In genomic region chr2:65062843-65063242, GRCh38 we compare ENCODE assay signal across 16 cellular contexts. TPM values are rescaled to one million over a fixed set of nuclear protein-coding genes. Genes with fewer than 3 reads are reported as not detected.
DNase-seq lines count a peak whose midpoint lies in the region; ATAC-seq and TF ChIP-seq lines count a peak whose summit lies in the region.
"Had no signal": no experiment of that assay in that cellular context is flagged by ENCODE, and none has a peak within 500 bp of the region (broad histone marks: within the 10 kb centered on the region; RNA-seq: fewer than 3 reads in every experiment).

No MANE protein-coding gene starts in this region.

- peaks cover 76 to 95% (median 94%) of the 10 kb centered on the region in 10 experiments for H3K4me1 ChIP-seq in BLaER1 treated with 17β-estradiol and CSF1 and Interleukin-3, amounts not matched to agents 10 nM and 100 nM
- H3K4me1 ChIP-seq in sigmoid colon: peaks cover 0 to 91% (median 77%) of the 10 kb centered on the region in 4 donors

- no peak for TF ChIP-seq EP300 in sigmoid colon (IDR thresholded peaks at IDR 0.05)

- peaks cover 15 to 82% (median 55%) of the 10 kb centered on the region in 11 experiments; a peak in 18 of 22 replicates for H4K20me1 ChIP-seq in BLaER1 treated with 17β-estradiol and CSF1 and Interleukin-3, amounts not matched to agents 10 nM and 100 nM

- H3K36me3 ChIP-seq in BLaER1 treated with 17β-estradiol and CSF1 and Interleukin-3, amounts not matched to agents 10 nM and 100 nM: peaks cover 0 to 7% (median 0%) of the 10 kb centered on the region in 11 experiments; a peak in 2 of 22 replicates
- no peaks in the 10 kb centered on the region for H3K36me3 ChIP-seq in sigmoid colon

- H3K4me3 ChIP-seq in BLaER1 treated with 17β-estradiol and CSF1 and Interleukin-3, amounts not matched to agents 10 nM and 100 nM: no peak overlapping the region
- H3K4me3 ChIP-seq in fibroblast of mammary gland (ENCODE audit: control insufficient read depth, low read depth, low read length): no peak overlapping the region
- H3K4me3 ChIP-seq in sigmoid colon: no peak overlapping the region

- H3K27ac ChIP-seq in BLaER1 treated with 17β-estradiol and CSF1 and Interleukin-3, amounts not matched to agents 10 nM and 100 nM: peak overlapping the region in 9 of 11 experiments; percentile 14 to 92 (median 73); a peak in 13 of 22 replicates
- H3K27ac ChIP-seq in sigmoid colon: peak overlapping the region in 3 of 4 donors; percentile 5 to 76 (median 23)

- no peaks in the 10 kb centered on the region for H3K9me3 ChIP-seq in BLaER1 treated with 17β-estradiol and CSF1 and Interleukin-3, amounts not matched to agents 10 nM and 100 nM (replicated peaks in 1 of 11)
- no peaks in the 10 kb centered on the region for H3K9me3 ChIP-seq in sigmoid colon

- peak overlapping the region in 7 of 11 experiments; percentile 1 to 80 (median 45); a peak in 7 of 22 replicates for H3K9ac ChIP-seq in BLaER1 treated with 17β-estradiol and CSF1 and Interleukin-3, amounts not matched to agents 10 nM and 100 nM

- TF ChIP-seq POLR2A in sigmoid colon (IDR thresholded peaks at IDR 0.05): no peak

- 55 to 66% methylated on average over 3 of the region's 3 CpGs for WGBS in sigmoid colon, 2 donors

- DNase-seq in OCI-M1 (lab: John Stamatoyannopoulos, UW): peak; percentile 13
- peak; percentile 75 for DNase-seq in fibroblast of mammary gland (ENCODE audit: low read depth)
- DNase-seq in sigmoid colon: no peak
- DNase-seq in NCI-H2227 (lab: John Stamatoyannopoulos, UW; ENCODE audit: unreplicated experiment): no peak
- DNase-seq in globus pallidus (ENCODE audit: low spot score): no peak
- no peak for DNase-seq in NCI-H2196 (lab: John Stamatoyannopoulos, UW; ENCODE audit: unreplicated experiment)
- DNase-seq: activated CD8-positive, alpha-beta memory T cell treated with anti-CD3 and anti-CD28 coated beads, Interleukin-2, amount 50 U/mL, for 4 hours; activated naive CD4-positive, alpha-beta T cell treated with anti-CD3 and anti-CD28 coated beads, Interleukin-2, amount 10 ng/mL, durations not matched to agents 7 days and 5 days; HCEC 1CT; left colon; NCI-H1436; NCI-H345; stimulated activated CD4-positive, alpha-beta T cell treated with anti-CD3 and anti-CD28 coated beads, Interleukin-15, amount 100 ng/mL, for 24 hours had no signal

- intact Hi-C loops in sigmoid colon (cut with DNase I): loop anchor here (10.0 kb wide), 1 partner anchor 372 kb away; the partner anchor contains the start of gene SPRED2

- TF ChIP-seq CTCF in fibroblast of mammary gland (conservative IDR thresholded peaks at IDR 0.05; ENCODE audit: control insufficient read depth, insufficient read depth, low read depth, low read length) (no peak), sigmoid colon (IDR thresholded peaks at IDR 0.05) (no peak)

- H3K27me3 ChIP-seq in BLaER1 treated with 17β-estradiol and CSF1 and Interleukin-3, amounts not matched to agents 10 nM and 100 nM: no peaks in the 10 kb centered on the region
- H3K27me3 ChIP-seq in sigmoid colon: no peaks in the 10 kb centered on the region

- ATAC-seq in HG03439 (IDR thresholded peaks at IDR 0.05; ENCODE audit: unreplicated experiment): no peak
- ATAC-seq: activated CD4-positive, CD25-positive, alpha-beta regulatory T cell treated with anti-CD3 and anti-CD28 coated beads, Interleukin-2, amount 50 U/mL, for 24 hours; left colon had no signal

- peak overlapping the region; percentile 38 to 96 (median 73) for H3K4me2 ChIP-seq in BLaER1 treated with 17β-estradiol and CSF1 and Interleukin-3, amounts not matched to agents 10 nM and 100 nM

RNA-seq across cellular contexts. Expression of gene CEP68, which starts 6.6 kb away (rescaled TPM):
- total RNA-seq in sigmoid colon: 10 to 100 TPM; 24.4 to 32.1 (median 28.6) TPM
- polyA plus RNA-seq in sigmoid colon: 1 to 10 TPM; 1.6 to 6.9 (median 4.2) TPM

Comparison
In these comparisons a context has a peak if more than half of its experiments do, and no peak if none do; other contexts are left out.
1. DNase-seq: peak in OCI-M1 (single experiment) and fibroblast of mammary gland (single experiment); none in sigmoid colon (single experiment), NCI-H2227 (single experiment), globus pallidus (single experiment) and NCI-H2196 (single experiment).